In the genomic region with DNA sequence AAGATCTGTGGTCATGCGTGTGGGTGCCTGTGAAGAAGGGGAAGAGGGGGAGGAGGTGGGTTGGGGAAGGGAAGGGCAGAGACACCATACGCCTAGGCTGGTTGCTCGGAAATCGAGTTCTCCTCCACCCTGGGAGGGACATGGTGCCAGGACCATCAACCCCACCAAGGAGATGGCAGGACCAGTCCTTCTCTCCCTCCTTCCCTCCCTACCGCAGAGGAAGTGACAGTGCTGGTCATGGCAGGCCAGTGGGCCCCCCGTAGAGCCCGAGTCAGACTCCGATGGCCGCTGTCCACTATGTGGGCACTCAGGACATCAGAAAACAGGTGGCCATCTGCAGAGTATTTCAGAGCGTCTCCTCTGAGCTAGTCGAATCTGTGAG, we compare ENCODE assay signal across 14 cellular contexts.
"Had no signal": no experiment of that assay in that cellular context is flagged by ENCODE, and none has a peak within 500 bp of the region (broad histone marks: within the 10 kb centered on the region; RNA-seq: fewer than 3 reads in every experiment).

No MANE protein-coding gene starts in this region.

- H3K36me3 ChIP-seq: ascending aorta, neutrophil, prostate gland, sigmoid colon, SJSA1, suprapubic skin, upper lobe of left lung had no signal

- ATAC-seq: activated CD8-positive, alpha-beta T cell treated with anti-CD3 and anti-CD28 coated beads, Interleukin-2, amount 10 ng/mL, durations not matched to agents 7 days and 5 days had no signal

- H3K4me1 ChIP-seq: prostate gland, suprapubic skin had no signal

- H3K9me3 ChIP-seq: ascending aorta, neutrophil, prostate gland, sigmoid colon, SJSA1 had no signal

- H3K27me3 ChIP-seq: ascending aorta, neutrophil, sigmoid colon, SJSA1, suprapubic skin, upper lobe of left lung had no signal

- DNase-seq: activated CD4-positive, alpha-beta T cell treated with anti-CD3 and anti-CD28 coated beads for 4 hours; activated CD8-positive, alpha-beta T cell treated with anti-CD3 and anti-CD28 coated beads, Interleukin-2, amount 10 ng/mL, durations not matched to agents 7 days and 5 days; activated gamma-delta T cell; foreskin melanocyte; stimulated activated CD4-positive, alpha-beta T cell treated with anti-CD3 and anti-CD28 coated beads, Interleukin-12 subunit alpha, Interleukin-12 subunit beta, amount 100 ng/mL, for 4 hours; stimulated activated naive CD4-positive, alpha-beta T cell treated with Interleukin-2 at 50 U/mL for 16 hours; T-helper 9 cell; upper lobe of left lung had no signal

- H3K4me3 ChIP-seq: ascending aorta, prostate gland, sigmoid colon, SJSA1, suprapubic skin, upper lobe of left lung had no signal

- H3K27ac ChIP-seq: ascending aorta, neutrophil, prostate gland, sigmoid colon, SJSA1, suprapubic skin, upper lobe of left lung had no signal
